ENCODE assay signal across 23 cellular contexts in genomic region chr14:103568952-103569351, GRCh38. TPM values are rescaled to one million over a fixed set of nuclear protein-coding genes. Genes with fewer than 3 reads are reported as not detected.
DNase-seq lines count a peak whose midpoint lies in the region; ATAC-seq and TF ChIP-seq lines count a peak whose summit lies in the region.
"Had no signal": no experiment of that assay in that cellular context is flagged by ENCODE, and none has a peak within 500 bp of the region (broad histone marks: within the 10 kb centered on the region; RNA-seq: fewer than 3 reads in every experiment).

No MANE protein-coding gene starts in this region.

- no peaks in the 10 kb centered on the region for H3K27me3 Mint-ChIP-seq in progenitor cell of endocrine pancreas
- H3K27me3 Mint-ChIP-seq: activated naive CD8-positive, alpha-beta T cell treated with anti-CD3 and anti-CD28 coated beads, Interleukin-2, amount 50 U/mL, for 24 hours; naive B cell had no signal

- DNase-seq in NCI-H1417 (lab: John Stamatoyannopoulos, UW) (peak in 2 of 3 experiments; percentile 94 to 99), NCI-H748 (lab: John Stamatoyannopoulos, UW; ENCODE audit: unreplicated experiment) (peak; percentile 73), progenitor cell of endocrine pancreas (ENCODE audit: low spot score, unreplicated experiment) (no peak), erythroblast (lab: John Stamatoyannopoulos, UW) (no peak), GM20000 (ENCODE audit: low spot score) (no peak)
- DNase-seq: activated naive CD8-positive, alpha-beta T cell treated with anti-CD3 and anti-CD28 coated beads, Interleukin-2, amount 50 U/mL, for 24 hours; BE2C; Calu3; dorsolateral prefrontal cortex; esophagus squamous epithelium; HFFc6; immature natural killer cell; naive B cell; NCI-H1694; NCI-H774; testis had no signal

- no peak overlapping the region for H3K4me3 ChIP-seq in iPS-20b (ENCODE audit: low read length)
- H3K4me3 ChIP-seq: breast epithelium, dorsolateral prefrontal cortex, esophagus squamous epithelium, lung, PC-9, testis had no signal

- TF ChIP-seq POLR2A in erythroblast (IDR thresholded peaks at IDR 0.05; ENCODE audit: low read length), result no peak

- peaks cover 14% of the 10 kb centered on the region for H3K36me3 ChIP-seq in iPS-20b (ENCODE audit: insufficient read depth, low read depth, low read length)
- H3K36me3 ChIP-seq: breast epithelium had no signal

- no peak for ATAC-seq in HG03025 (IDR thresholded peaks at IDR 0.05; ENCODE audit: low FRiP score, unreplicated experiment)
- ATAC-seq: activated CD4-positive, CD25-positive, alpha-beta regulatory T cell treated with anti-CD3 and anti-CD28 coated beads, Interleukin-2, amount 50 U/mL, for 24 hours; activated naive CD8-positive, alpha-beta T cell treated with anti-CD3 and anti-CD28 coated beads, Interleukin-2, amount 50 U/mL, for 24 hours had no signal

- peaks cover 6% of the 10 kb centered on the region for H3K4me1 Mint-ChIP-seq in progenitor cell of endocrine pancreas (ENCODE audit: low read depth)

- peak overlapping the region; percentile 51; the same call in 1 of the 2 replicates for H3K9ac ChIP-seq in iPS-20b (ENCODE audit: low read depth, low read length)

- H3K4me3 Mint-ChIP-seq in progenitor cell of endocrine pancreas (ENCODE audit: low read depth), result no peak overlapping the region
- H3K4me3 Mint-ChIP-seq: activated naive CD8-positive, alpha-beta T cell treated with anti-CD3 and anti-CD28 coated beads, Interleukin-2, amount 50 U/mL, for 24 hours; HFFc6; immature natural killer cell; naive B cell; T-helper 2 cell treated with Interferon-gamma antibody and Interleukin-4, amounts not matched to agents 5 μg/mL and 100 μg/mL, for 36 hours had no signal

- H3K9me3 ChIP-seq in iPS-20b (ENCODE audit: insufficient read depth, low read depth, low read length), result no peaks in the 10 kb centered on the region
- H3K9me3 ChIP-seq: BE2C, breast epithelium, esophagus squamous epithelium, testis had no signal

- no peaks in the 10 kb centered on the region for H3K27me3 ChIP-seq in iPS-20b (ENCODE audit: insufficient read depth, low read length)
- H3K27me3 ChIP-seq: BE2C, breast epithelium, dorsolateral prefrontal cortex, esophagus squamous epithelium, testis had no signal

- peak overlapping the region; percentile 65 for H3K27ac Mint-ChIP-seq in progenitor cell of endocrine pancreas
- H3K27ac Mint-ChIP-seq: activated naive CD8-positive, alpha-beta T cell treated with anti-CD3 and anti-CD28 coated beads, Interleukin-2, amount 50 U/mL, for 24 hours; HFFc6; immature natural killer cell; T-helper 2 cell treated with Interferon-gamma antibody and Interleukin-4, amounts not matched to agents 5 μg/mL and 100 μg/mL, for 36 hours had no signal

- peaks cover 5% of the 10 kb centered on the region for H3K36me3 Mint-ChIP-seq in progenitor cell of endocrine pancreas (ENCODE audit: insufficient read depth)
- H3K36me3 Mint-ChIP-seq: naive B cell had no signal

- TF ChIP-seq CTCF in progenitor cell of endocrine pancreas (IDR thresholded peaks at IDR 0.05; ENCODE audit: unreplicated experiment), result no peak
- TF ChIP-seq CTCF in GM20000 (IDR thresholded peaks at IDR 0.05; ENCODE audit: extremely low read depth, missing control alignments), result no peak

- no peaks in the 10 kb centered on the region for H3K9me3 Mint-ChIP-seq in progenitor cell of endocrine pancreas (ENCODE audit: low read depth)
- H3K9me3 Mint-ChIP-seq: activated naive CD8-positive, alpha-beta T cell treated with anti-CD3 and anti-CD28 coated beads, Interleukin-2, amount 50 U/mL, for 24 hours; HFFc6; immature natural killer cell; naive B cell; T-helper 2 cell treated with Interferon-gamma antibody and Interleukin-4, amounts not matched to agents 5 μg/mL and 100 μg/mL, for 36 hours had no signal

- H3K27ac ChIP-seq in iPS-20b (ENCODE audit: low read length), result no peak overlapping the region
- H3K27ac ChIP-seq: breast epithelium, esophagus squamous epithelium, PC-9, testis had no signal

- H3K4me1 ChIP-seq in iPS-20b (ENCODE audit: insufficient read depth, low read length), result 0 out of 2 replicates have a peak, but pooled peaks cover 3% of the 10 kb centered on the region
- H3K4me1 ChIP-seq: BE2C, breast epithelium had no signal

RNA-seq across cellular contexts. Expression of gene COA8, which starts 6.2 kb away (rescaled TPM):
- 45.1 and 46.3 TPM in 2 replicates for total RNA-seq in progenitor cell of endocrine pancreas

RNA-seq across cellular contexts. Expression of gene BAG5, which starts 6.5 kb away (rescaled TPM):
- 23.5 and 24.7 TPM in 2 replicates for total RNA-seq in progenitor cell of endocrine pancreas

RNA-seq across cellular contexts. Expression of gene TRMT61A, which starts 40.0 kb away (rescaled TPM):
- total RNA-seq in progenitor cell of endocrine pancreas, result 10.3 and 10.7 TPM in 2 replicates

RNA-seq across cellular contexts. Expression of gene CKB, which starts 46.3 kb away (rescaled TPM):
- total RNA-seq in progenitor cell of endocrine pancreas, result 929 and 983 TPM in 2 replicates

Comparison
In these comparisons a context has a peak if more than half of its experiments do, and no peak if none do; other contexts are left out.
1. DNase-seq: peak in NCI-H1417 (2 of 3) and NCI-H748 (single experiment); none in progenitor cell of endocrine pancreas (single experiment), erythroblast (0 of 2) and GM20000 (single experiment).